In genomic region chr10:28578454-28578853, GRCh38 we compare ENCODE assay signal across 19 cellular contexts.
"Had no signal": no experiment of that assay in that cellular context is flagged by ENCODE, and none has a peak within 500 bp of the region (broad histone marks: within the 10 kb centered on the region; RNA-seq: fewer than 3 reads in every experiment).

No MANE protein-coding gene starts in this region.

- ATAC-seq: effector memory CD8-positive, alpha-beta T cell; lower lobe of right lung; stimulated activated naive B cell treated with anti-CD40 and anti-IgM and Interleukin-4, amounts not matched to agents 10 μg/mL and 1 μg/mL and 100 μg/mL, for 72 hours had no signal

- H3K9me3 Mint-ChIP-seq: activated CD4-positive, alpha-beta T cell treated with anti-CD3 and anti-CD28 coated beads, Interleukin-2, amount 10 ng/mL, durations not matched to agents 7 days and 5 days; activated naive CD8-positive, alpha-beta T cell treated with anti-CD3 and anti-CD28 coated beads, Interleukin-2, amount 10 ng/mL, durations not matched to agents 7 days and 5 days; effector memory CD8-positive, alpha-beta T cell; mesothelial cell of epicardium; stimulated activated naive B cell treated with anti-CD40 and anti-IgM and Interleukin-4, amounts not matched to agents 10 μg/mL and 1 μg/mL and 100 μg/mL, for 72 hours; T-helper 2 cell treated with Interferon-gamma antibody and Interleukin-4, amounts not matched to agents 5 μg/mL and 100 μg/mL, for 36 hours had no signal

- H3K9me3 ChIP-seq: lower lobe of right lung, transverse colon had no signal

- DNase-seq: activated CD4-positive, alpha-beta T cell treated with anti-CD3 and anti-CD28 coated beads, Interleukin-2, amount 10 ng/mL, durations not matched to agents 7 days and 5 days; activated gamma-delta T cell; activated naive CD8-positive, alpha-beta T cell treated with anti-CD3 and anti-CD28 coated beads, Interleukin-2, amount 10 ng/mL, durations not matched to agents 7 days and 5 days; activated T-cell treated with anti-CD3 and anti-CD28 coated beads, Interleukin-2, amount 50 U/mL, for 1 hour; anterior cingulate cortex; brain microvascular endothelial cell; dermis blood vessel endothelial cell; effector memory CD8-positive, alpha-beta T cell; head of caudate nucleus; left cardiac atrium; lower lobe of right lung; retina; stimulated activated CD4-positive, alpha-beta T cell treated with anti-CD3 and anti-CD28 coated beads, Interleukin-4, amount 100 ng/mL, for 1 hour; stimulated activated naive B cell treated with anti-CD40 and anti-IgM and Interleukin-4, amounts not matched to agents 10 μg/mL and 1 μg/mL and 100 μg/mL, for 72 hours; substantia nigra; SW 1271; transverse colon had no signal

- H3K27ac Mint-ChIP-seq: activated CD4-positive, alpha-beta T cell treated with anti-CD3 and anti-CD28 coated beads, Interleukin-2, amount 10 ng/mL, durations not matched to agents 7 days and 5 days; activated naive CD8-positive, alpha-beta T cell treated with anti-CD3 and anti-CD28 coated beads, Interleukin-2, amount 10 ng/mL, durations not matched to agents 7 days and 5 days; stimulated activated naive B cell treated with anti-CD40 and anti-IgM and Interleukin-4, amounts not matched to agents 10 μg/mL and 1 μg/mL and 100 μg/mL, for 72 hours; T-helper 2 cell treated with Interferon-gamma antibody and Interleukin-4, amounts not matched to agents 5 μg/mL and 100 μg/mL, for 36 hours had no signal

- H3K4me3 Mint-ChIP-seq: activated CD4-positive, alpha-beta T cell treated with anti-CD3 and anti-CD28 coated beads, Interleukin-2, amount 10 ng/mL, durations not matched to agents 7 days and 5 days; activated naive CD8-positive, alpha-beta T cell treated with anti-CD3 and anti-CD28 coated beads, Interleukin-2, amount 10 ng/mL, durations not matched to agents 7 days and 5 days; mesothelial cell of epicardium; stimulated activated naive B cell treated with anti-CD40 and anti-IgM and Interleukin-4, amounts not matched to agents 10 μg/mL and 1 μg/mL and 100 μg/mL, for 72 hours; T-helper 2 cell treated with Interferon-gamma antibody and Interleukin-4, amounts not matched to agents 5 μg/mL and 100 μg/mL, for 36 hours had no signal

- H3K27me3 Mint-ChIP-seq: activated CD4-positive, alpha-beta T cell treated with anti-CD3 and anti-CD28 coated beads, Interleukin-2, amount 10 ng/mL, durations not matched to agents 7 days and 5 days; activated naive CD8-positive, alpha-beta T cell treated with anti-CD3 and anti-CD28 coated beads, Interleukin-2, amount 10 ng/mL, durations not matched to agents 7 days and 5 days; effector memory CD8-positive, alpha-beta T cell; stimulated activated naive B cell treated with anti-CD40 and anti-IgM and Interleukin-4, amounts not matched to agents 10 μg/mL and 1 μg/mL and 100 μg/mL, for 72 hours had no signal
